9 cellular contexts compared by ENCODE assay signal in the genomic region with DNA sequence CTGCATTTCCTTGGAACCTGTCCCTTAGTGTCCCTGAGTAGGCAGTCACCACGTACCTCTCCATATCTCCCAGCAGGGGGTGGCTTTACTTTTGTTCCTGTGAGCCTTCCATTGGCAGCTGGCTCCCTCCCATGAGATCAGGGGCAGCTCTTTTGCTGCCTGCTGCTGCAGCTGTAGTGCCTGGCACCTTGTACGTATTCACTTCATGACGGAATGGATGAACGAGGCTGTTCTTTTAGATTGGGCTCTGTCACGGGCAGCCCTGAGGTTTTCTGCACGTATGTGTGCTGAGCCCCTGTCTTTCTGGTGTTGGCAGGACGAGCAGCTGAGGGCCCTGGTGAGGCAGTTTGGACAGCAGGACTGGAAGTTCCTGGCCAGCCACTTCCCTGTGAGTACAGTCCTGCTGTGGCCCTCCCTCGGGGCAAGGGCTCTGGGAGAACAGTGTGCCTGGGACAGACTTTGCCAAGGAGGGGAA. TPM values are rescaled to one million over a fixed set of nuclear protein-coding genes. Genes with fewer than 3 reads are reported as not detected.
DNase-seq lines count a peak whose midpoint lies in the region; ATAC-seq and TF ChIP-seq lines count a peak whose summit lies in the region.
"Had no signal": no experiment of that assay in that cellular context is flagged by ENCODE, and none has a peak within 500 bp of the region (broad histone marks: within the 10 kb centered on the region; RNA-seq: fewer than 3 reads in every experiment).

No MANE protein-coding gene starts in this region.

- H3K4me1 Mint-ChIP-seq in CD8-positive, alpha-beta T cell (ENCODE audit: low read depth), result peaks cover 3% of the 10 kb centered on the region
- H3K4me1 Mint-ChIP-seq in stimulated activated effector memory CD8-positive, alpha-beta T cell treated with anti-CD3 and anti-CD28 coated beads, Interleukin-12 subunit alpha, Interleukin-12 subunit beta, amount 100 ng/mL, for 72 hours, result peaks cover 6% of the 10 kb centered on the region

- ATAC-seq in CD8-positive, alpha-beta T cell, result peak; percentile 34
- ATAC-seq in HG03139 (IDR thresholded peaks at IDR 0.05; ENCODE audit: unreplicated experiment) (peak; percentile 17), RWPE2 (ENCODE audit: low read depth) (no peak)
- ATAC-seq in stimulated activated effector memory CD8-positive, alpha-beta T cell treated with anti-CD3 and anti-CD28 coated beads, Interleukin-12 subunit alpha, Interleukin-12 subunit beta, amount 100 ng/mL, for 72 hours, result peak; percentile 11

- H3K9me3 ChIP-seq in CD8-positive, alpha-beta T cell (ENCODE audit: low read length), result no peaks in the 10 kb centered on the region
- no peaks in the 10 kb centered on the region for H3K9me3 ChIP-seq in RWPE2 (ENCODE audit: severe bottlenecking)

- H3K27ac Mint-ChIP-seq in CD8-positive, alpha-beta T cell, result no peak overlapping the region
- H3K27ac Mint-ChIP-seq in stimulated activated effector memory CD8-positive, alpha-beta T cell treated with anti-CD3 and anti-CD28 coated beads, Interleukin-12 subunit alpha, Interleukin-12 subunit beta, amount 100 ng/mL, for 72 hours, result no peak overlapping the region

- no peak overlapping the region for H3K27ac ChIP-seq in CD8-positive, alpha-beta T cell (ENCODE audit: low read depth, low read length)
- no peak overlapping the region for H3K27ac ChIP-seq in RWPE2 (ENCODE audit: poor library complexity, severe bottlenecking)

- TF ChIP-seq CTCF in CD8-positive, alpha-beta T cell (IDR thresholded peaks at IDR 0.05), result no peak
- no peak for TF ChIP-seq CTCF in RWPE2 (IDR thresholded peaks at IDR 0.05; ENCODE audit: poor library complexity, severe bottlenecking)

- H3K9me3 Mint-ChIP-seq in CD8-positive, alpha-beta T cell, result no peaks in the 10 kb centered on the region
- no peaks in the 10 kb centered on the region for H3K9me3 Mint-ChIP-seq in stimulated activated effector memory CD8-positive, alpha-beta T cell treated with anti-CD3 and anti-CD28 coated beads, Interleukin-12 subunit alpha, Interleukin-12 subunit beta, amount 100 ng/mL, for 72 hours

- intact Hi-C loops in CD8-positive, alpha-beta T cell (cut with DNase I, micrococcal nuclease), result no loop called here

- H3K4me3 ChIP-seq in CD8-positive, alpha-beta T cell (ENCODE audit: low read depth, low read length), result no peak overlapping the region
- H3K4me3 ChIP-seq in RWPE2 (ENCODE audit: severe bottlenecking), result no peak overlapping the region

- H3K4me3 Mint-ChIP-seq in CD8-positive, alpha-beta T cell, result no peak overlapping the region
- no peak overlapping the region for H3K4me3 Mint-ChIP-seq in stimulated activated effector memory CD8-positive, alpha-beta T cell treated with anti-CD3 and anti-CD28 coated beads, Interleukin-12 subunit alpha, Interleukin-12 subunit beta, amount 100 ng/mL, for 72 hours

- H3K36me3 Mint-ChIP-seq in CD8-positive, alpha-beta T cell, result no peaks in the 10 kb centered on the region
- H3K36me3 Mint-ChIP-seq in stimulated activated effector memory CD8-positive, alpha-beta T cell treated with anti-CD3 and anti-CD28 coated beads, Interleukin-12 subunit alpha, Interleukin-12 subunit beta, amount 100 ng/mL, for 72 hours, result peaks cover 32% of the 10 kb centered on the region

- TF ChIP-seq POLR2A in GM19193 (IDR thresholded peaks at IDR 0.05; ENCODE audit: extremely low read depth, insufficient read depth, insufficient read length), result peak; percentile 40

- H3K27me3 Mint-ChIP-seq in CD8-positive, alpha-beta T cell (ENCODE audit: low read depth), result no peaks in the 10 kb centered on the region

- POLR2A ChIA-PET in CD8-positive, alpha-beta T cell (lab: Charles Lee), result no interaction called here

- no peaks in the 10 kb centered on the region for H3K36me3 ChIP-seq in CD8-positive, alpha-beta T cell (ENCODE audit: insufficient read depth, low read length)
- peaks cover 88% of the 10 kb centered on the region for H3K36me3 ChIP-seq in RWPE2 (ENCODE audit: low read depth)

- no peak for DNase-seq in CD8-positive, alpha-beta T cell
- DNase-seq in RWPE2 (ENCODE audit: low spot score) (peak; percentile 75), putamen (ENCODE audit: low spot score) (no peak), NCI-H2196 (lab: John Stamatoyannopoulos, UW; ENCODE audit: unreplicated experiment) (no peak), SKM-1 treated with dmso at 0.1 percent for 144 hours (lab: John Stamatoyannopoulos, UW; ENCODE audit: unreplicated experiment) (no peak)
- no peak for DNase-seq in stimulated activated effector memory CD8-positive, alpha-beta T cell treated with anti-CD3 and anti-CD28 coated beads, Interleukin-12 subunit alpha, Interleukin-12 subunit beta, amount 100 ng/mL, for 72 hours (ENCODE audit: low spot score in 2 of 2)

- H3K4me1 ChIP-seq in CD8-positive, alpha-beta T cell (ENCODE audit: insufficient read depth, low read length), result no peaks in the 10 kb centered on the region
- H3K4me1 ChIP-seq in RWPE2 (ENCODE audit: insufficient read depth, poor library complexity, severe bottlenecking), result no peaks in the 10 kb centered on the region

- CTCF ChIA-PET in CD8-positive, alpha-beta T cell (lab: Charles Lee), result interaction anchor here (1.2 kb wide), 1 partner anchor 67 kb away, joined by 3 read pairs; no protein-coding TSS in a partner anchor

- no peaks in the 10 kb centered on the region for H3K27me3 ChIP-seq in CD8-positive, alpha-beta T cell (ENCODE audit: insufficient read depth, low read length)
- H3K27me3 ChIP-seq in RWPE2 (ENCODE audit: insufficient read depth, poor library complexity, severe bottlenecking), result no peaks in the 10 kb centered on the region

RNA-seq across cellular contexts. Expression of a gene that starts 14.6 kb away (rescaled TPM):
- total RNA-seq in CD8-positive, alpha-beta T cell, result 1 to 10 TPM in 1 of 2 experiments, under 1 TPM in 1; 0.49 to 1.1 TPM

RNA-seq across cellular contexts. Expression of a gene that starts 45.3 kb away (rescaled TPM):
- not detected for total RNA-seq in CD8-positive, alpha-beta T cell
- total RNA-seq: astrocyte had no signal
